Comparison of ENCODE assay signal across 15 cellular contexts in genomic region chr6:135147637-135148592, GRCh38. TPM values are rescaled to one million over a fixed set of nuclear protein-coding genes. Genes with fewer than 3 reads are reported as not detected.
A peak's percentile ranks its signal among the peaks of the same experiment; 100 is the strongest.
DNase-seq lines count a peak whose midpoint lies in the region; ATAC-seq lines count a peak whose summit lies in the region.
"Had no signal": no experiment of that assay in that cellular context is flagged by ENCODE, and none has a peak within 500 bp of the region (broad histone marks: within the 10 kb centered on the region; RNA-seq: fewer than 3 reads in every experiment).

No MANE protein-coding gene starts in this region.

- H3K27me3 Mint-ChIP-seq in activated naive CD4-positive, alpha-beta T cell treated with anti-CD3 and anti-CD28 coated beads, Interleukin-2, amount 50 U/mL, for 24 hours = no peaks in the 10 kb centered on the region
- no peaks in the 10 kb centered on the region for H3K27me3 Mint-ChIP-seq in activated naive CD4-positive, alpha-beta T cell treated with anti-CD3 and anti-CD28 coated beads, Interleukin-2, amount 10 ng/mL, durations not matched to agents 7 days and 5 days
- H3K27me3 Mint-ChIP-seq in activated naive CD8-positive, alpha-beta T cell treated with anti-CD3 and anti-CD28 coated beads, Interleukin-2, amount 10 ng/mL, durations not matched to agents 7 days and 5 days = no peaks in the 10 kb centered on the region
- no peaks in the 10 kb centered on the region for H3K27me3 Mint-ChIP-seq in stimulated activated naive CD8-positive, alpha-beta T cell treated with anti-CD3 and anti-CD28 coated beads, Interleukin-15, amount 100 ng/mL, for 72 hours
- H3K27me3 Mint-ChIP-seq: naive thymus-derived CD8-positive, alpha-beta T cell; progenitor cell of endocrine pancreas had no signal

- no peaks in the 10 kb centered on the region for H3K36me3 Mint-ChIP-seq in activated naive CD4-positive, alpha-beta T cell treated with anti-CD3 and anti-CD28 coated beads, Interleukin-2, amount 50 U/mL, for 24 hours
- H3K36me3 Mint-ChIP-seq in activated naive CD4-positive, alpha-beta T cell treated with anti-CD3 and anti-CD28 coated beads, Interleukin-2, amount 10 ng/mL, durations not matched to agents 7 days and 5 days = no peaks in the 10 kb centered on the region
- no peaks in the 10 kb centered on the region for H3K36me3 Mint-ChIP-seq in activated naive CD8-positive, alpha-beta T cell treated with anti-CD3 and anti-CD28 coated beads, Interleukin-2, amount 10 ng/mL, durations not matched to agents 7 days and 5 days

- H3K9me3 Mint-ChIP-seq in activated naive CD4-positive, alpha-beta T cell treated with anti-CD3 and anti-CD28 coated beads, Interleukin-2, amount 50 U/mL, for 24 hours = no peaks in the 10 kb centered on the region
- H3K9me3 Mint-ChIP-seq in activated naive CD4-positive, alpha-beta T cell treated with anti-CD3 and anti-CD28 coated beads, Interleukin-2, amount 10 ng/mL, durations not matched to agents 7 days and 5 days = peaks cover 2% of the 10 kb centered on the region
- H3K9me3 Mint-ChIP-seq in activated naive CD8-positive, alpha-beta T cell treated with anti-CD3 and anti-CD28 coated beads, Interleukin-2, amount 10 ng/mL, durations not matched to agents 7 days and 5 days = no peaks in the 10 kb centered on the region
- peaks cover 0 to 3% of the 10 kb centered on the region in 2 donors for H3K9me3 Mint-ChIP-seq in stimulated activated naive CD8-positive, alpha-beta T cell treated with anti-CD3 and anti-CD28 coated beads, Interleukin-15, amount 100 ng/mL, for 72 hours
- H3K9me3 Mint-ChIP-seq: naive thymus-derived CD8-positive, alpha-beta T cell had no signal

- POLR2A ChIA-PET in activated naive CD8-positive, alpha-beta T cell treated with anti-CD3 and anti-CD28 coated beads, Interleukin-2, amount 10 ng/mL, durations not matched to agents 7 days and 5 days (lab: Charles Lee) = interaction anchor here (1.0 to 2.4 kb wide), 2 partner anchors 33 to 93 kb away, joined by 3 to 7 read pairs; partner anchors contain the start of genes HBS1L and MYB

- H3K4me3 Mint-ChIP-seq in activated naive CD4-positive, alpha-beta T cell treated with anti-CD3 and anti-CD28 coated beads, Interleukin-2, amount 50 U/mL, for 24 hours = no peak overlapping the region
- no peak overlapping the region for H3K4me3 Mint-ChIP-seq in activated naive CD4-positive, alpha-beta T cell treated with anti-CD3 and anti-CD28 coated beads, Interleukin-2, amount 10 ng/mL, durations not matched to agents 7 days and 5 days
- no peak overlapping the region for H3K4me3 Mint-ChIP-seq in activated naive CD8-positive, alpha-beta T cell treated with anti-CD3 and anti-CD28 coated beads, Interleukin-2, amount 10 ng/mL, durations not matched to agents 7 days and 5 days
- peak overlapping the region in 1 of 2 donors; percentile 51 for H3K4me3 Mint-ChIP-seq in stimulated activated naive CD8-positive, alpha-beta T cell treated with anti-CD3 and anti-CD28 coated beads, Interleukin-15, amount 100 ng/mL, for 72 hours
- H3K4me3 Mint-ChIP-seq: naive thymus-derived CD8-positive, alpha-beta T cell had no signal

- CTCF ChIA-PET in activated naive CD4-positive, alpha-beta T cell treated with anti-CD3 and anti-CD28 coated beads, Interleukin-2, amount 10 ng/mL, durations not matched to agents 7 days and 5 days (lab: Charles Lee) = interaction anchor here (0.8 to 3.9 kb wide), 7 partner anchors 9 to 36 kb away, joined by 3 to 27 read pairs (median 5); partner anchors contain the start of gene MYB

- no peak for ATAC-seq in activated naive CD8-positive, alpha-beta T cell treated with anti-CD3 and anti-CD28 coated beads, Interleukin-2, amount 10 ng/mL, durations not matched to agents 7 days and 5 days (ENCODE audit: low read depth)
- ATAC-seq in stimulated activated naive CD8-positive, alpha-beta T cell treated with anti-CD3 and anti-CD28 coated beads, Interleukin-15, amount 100 ng/mL, for 72 hours = peak; percentile 78
- ATAC-seq: foreskin keratinocyte; naive thymus-derived CD8-positive, alpha-beta T cell had no signal

- H3K27ac Mint-ChIP-seq in activated naive CD4-positive, alpha-beta T cell treated with anti-CD3 and anti-CD28 coated beads, Interleukin-2, amount 50 U/mL, for 24 hours = peak overlapping the region; percentile 9
- H3K27ac Mint-ChIP-seq in activated naive CD4-positive, alpha-beta T cell treated with anti-CD3 and anti-CD28 coated beads, Interleukin-2, amount 10 ng/mL, durations not matched to agents 7 days and 5 days = no peak overlapping the region
- H3K27ac Mint-ChIP-seq in activated naive CD8-positive, alpha-beta T cell treated with anti-CD3 and anti-CD28 coated beads, Interleukin-2, amount 10 ng/mL, durations not matched to agents 7 days and 5 days = peak overlapping the region; percentile 7
- peak overlapping the region in 1 of 2 donors; percentile 74 for H3K27ac Mint-ChIP-seq in stimulated activated naive CD8-positive, alpha-beta T cell treated with anti-CD3 and anti-CD28 coated beads, Interleukin-15, amount 100 ng/mL, for 72 hours
- H3K27ac Mint-ChIP-seq: progenitor cell of endocrine pancreas had no signal

- DNase-seq in activated naive CD4-positive, alpha-beta T cell treated with anti-CD3 and anti-CD28 coated beads, Interleukin-2, amount 10 ng/mL, durations not matched to agents 7 days and 5 days = no peak
- DNase-seq in MV-4-11 (lab: John Stamatoyannopoulos, UW) = peak; percentile 20
- no peak for DNase-seq in activated naive CD8-positive, alpha-beta T cell treated with anti-CD3 and anti-CD28 coated beads, Interleukin-2, amount 10 ng/mL, durations not matched to agents 7 days and 5 days
- DNase-seq in stimulated activated naive CD8-positive, alpha-beta T cell treated with anti-CD3 and anti-CD28 coated beads, Interleukin-15, amount 100 ng/mL, for 72 hours = no peak
- no peak for DNase-seq in COLO829 (ENCODE audit: low spot score)
- no peak for DNase-seq in NCI-H2081 treated with DMSO at 0.1 percent for 48 hours (lab: John Stamatoyannopoulos, UW)
- no peak for DNase-seq in CD1c-positive myeloid dendritic cell (ENCODE audit: extremely low spot score)
- DNase-seq: amygdala; foreskin keratinocyte; naive thymus-derived CD8-positive, alpha-beta T cell; NCI-H146; NCI-H345; SHP77 treated with DMSO at 0.1 percent for 48 hours had no signal

- peaks cover 44% of the 10 kb centered on the region for H3K4me1 Mint-ChIP-seq in activated naive CD4-positive, alpha-beta T cell treated with anti-CD3 and anti-CD28 coated beads, Interleukin-2, amount 50 U/mL, for 24 hours
- peaks cover 51% of the 10 kb centered on the region for H3K4me1 Mint-ChIP-seq in activated naive CD4-positive, alpha-beta T cell treated with anti-CD3 and anti-CD28 coated beads, Interleukin-2, amount 10 ng/mL, durations not matched to agents 7 days and 5 days
- H3K4me1 Mint-ChIP-seq in activated naive CD8-positive, alpha-beta T cell treated with anti-CD3 and anti-CD28 coated beads, Interleukin-2, amount 10 ng/mL, durations not matched to agents 7 days and 5 days = peaks cover 38% of the 10 kb centered on the region
- H3K4me1 Mint-ChIP-seq in stimulated activated naive CD8-positive, alpha-beta T cell treated with anti-CD3 and anti-CD28 coated beads, Interleukin-15, amount 100 ng/mL, for 72 hours = peaks cover 61% of the 10 kb centered on the region

RNA-seq across cellular contexts. Expression of gene MYB, which starts 33.2 kb away (rescaled TPM):
- total RNA-seq in activated naive CD8-positive, alpha-beta T cell treated with anti-CD3 and anti-CD28 coated beads, Interleukin-2, amount 10 ng/mL, durations not matched to agents 7 days and 5 days = 1 to 10 TPM; 8.4 to 8.8 TPM
